Comparison of ENCODE assay signal across 5 cellular contexts in genomic region chr18:26639149-26639548, GRCh38.
"Had no signal": no experiment of that assay in that cellular context is flagged by ENCODE, and none has a peak within 500 bp of the region (broad histone marks: within the 10 kb centered on the region; RNA-seq: fewer than 3 reads in every experiment).

No MANE protein-coding gene starts in this region.

- ATAC-seq: GM23338, K562 had no signal

- DNase-seq: H9, HCEC 1CT, IMR-90 had no signal

- H3K4me3 ChIP-seq: GM23338, K562 had no signal
